11 cellular contexts compared by ENCODE assay signal in the genomic region with DNA sequence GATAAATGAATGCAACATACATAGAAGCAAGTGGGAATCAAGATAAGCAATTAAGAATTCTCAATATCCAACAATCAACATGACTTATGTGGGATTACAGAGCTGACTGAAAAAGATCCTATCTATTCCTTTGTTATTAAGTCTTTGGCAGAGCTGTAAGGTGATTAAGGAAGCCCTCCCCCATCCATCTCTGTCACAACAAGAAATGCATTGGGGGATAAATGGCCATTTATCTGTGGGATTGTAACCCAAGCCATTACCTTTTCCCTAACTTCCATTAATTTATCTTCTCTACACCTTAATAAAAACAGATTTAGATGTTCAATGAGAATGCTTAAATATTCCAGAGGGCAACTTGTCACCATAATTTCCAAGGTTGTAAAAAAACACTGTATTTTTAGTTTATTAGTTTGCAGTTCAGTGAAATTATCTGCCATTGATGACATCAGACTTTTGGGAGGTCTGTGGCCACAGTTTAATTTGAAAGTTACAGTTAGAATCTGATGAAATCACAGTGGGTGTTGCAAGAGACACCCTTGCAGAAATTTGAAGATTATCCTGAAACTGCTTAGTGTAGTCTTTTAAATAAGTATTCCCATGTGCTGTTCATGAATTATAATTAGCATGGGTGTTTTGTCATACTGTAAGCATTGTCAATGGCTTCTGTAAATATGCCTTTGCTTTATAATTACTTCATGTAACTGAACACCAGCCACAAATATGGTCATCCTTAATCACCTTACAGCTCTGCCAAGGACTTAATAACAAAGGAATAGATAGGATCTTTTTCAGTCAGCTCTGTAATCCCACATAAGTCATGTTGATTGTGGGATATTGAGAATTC. TPM values are rescaled to one million over a fixed set of nuclear protein-coding genes. Genes with fewer than 3 reads are reported as not detected.
DNase-seq lines count a peak whose midpoint lies in the region; ATAC-seq and TF ChIP-seq lines count a peak whose summit lies in the region.
"Had no signal": no experiment of that assay in that cellular context is flagged by ENCODE, and none has a peak within 500 bp of the region (broad histone marks: within the 10 kb centered on the region; RNA-seq: fewer than 3 reads in every experiment).

No MANE protein-coding gene starts in this region.

- H3K36me3 ChIP-seq in breast epithelium: no peaks in the 10 kb centered on the region
- H3K36me3 ChIP-seq: BE2C, colonic mucosa, vagina had no signal

- no peak overlapping the region for H3K4me3 Mint-ChIP-seq in MCF 10A (ENCODE audit: unreplicated experiment)
- no peak overlapping the region for H3K4me3 Mint-ChIP-seq in CD4-positive, alpha-beta T cell

- H3K27me3 ChIP-seq in breast epithelium: no peaks in the 10 kb centered on the region
- no peaks in the 10 kb centered on the region for H3K27me3 ChIP-seq in CD4-positive, alpha-beta T cell (ENCODE audit: control insufficient read depth, insufficient read depth, low read length)
- H3K27me3 ChIP-seq: BE2C, colonic mucosa, vagina had no signal

- CTCF ChIA-PET in MCF 10A (lab: Yijun Ruan, JAX): interaction anchor here (0.6 kb wide), 1 partner anchor 33 kb away, joined by 3 read pairs; no protein-coding TSS in a partner anchor
- CTCF ChIA-PET in CD4-positive, alpha-beta T cell (lab: Charles Lee): no interaction called here

- H3K4me3 ChIP-seq in breast epithelium: no peak overlapping the region
- no peak overlapping the region for H3K4me3 ChIP-seq in astrocyte of the spinal cord (ENCODE audit: low read depth, low read length)
- H3K4me3 ChIP-seq: colonic mucosa, vagina had no signal

- POLR2A ChIA-PET in MCF 10A (lab: Yijun Ruan, JAX): interaction anchor here (0.7 to 1.3 kb wide), 3 partner anchors 63 to 164 kb away, joined by 3 to 5 read pairs (median 3); no protein-coding TSS in a partner anchor
- POLR2A ChIA-PET in CD4-positive, alpha-beta T cell (lab: Charles Lee): no interaction called here

- BruUV-seq in MCF 10A (replicated peaks; lab: Mats Ljungman, UMichigan): no TSS peak

- H3K27me3 Mint-ChIP-seq in MCF 10A (ENCODE audit: insufficient read depth, unreplicated experiment): no peaks in the 10 kb centered on the region
- H3K27me3 Mint-ChIP-seq in CD4-positive, alpha-beta T cell: no peaks in the 10 kb centered on the region

- H3K27ac Mint-ChIP-seq in MCF 10A (ENCODE audit: low read depth, unreplicated experiment): no peak overlapping the region
- no peak overlapping the region for H3K27ac Mint-ChIP-seq in CD4-positive, alpha-beta T cell

- TF ChIP-seq CTCF in MCF 10A (IDR thresholded peaks at IDR 0.05; ENCODE audit: unreplicated experiment) (no peak), breast epithelium (IDR thresholded peaks at IDR 0.05) (no peak), astrocyte of the spinal cord (IDR thresholded peaks at IDR 0.05; ENCODE audit: low read depth, low read length) (no peak)
- no peak for TF ChIP-seq CTCF in CD4-positive, alpha-beta T cell (IDR thresholded peaks at IDR 0.05)

- H3K36me3 Mint-ChIP-seq in MCF 10A (ENCODE audit: insufficient read depth, unreplicated experiment): no peaks in the 10 kb centered on the region
- no peaks in the 10 kb centered on the region for H3K36me3 Mint-ChIP-seq in CD4-positive, alpha-beta T cell (ENCODE audit: low read depth)

- DNase-seq in MCF 10A (ENCODE audit: unreplicated experiment) (peak; percentile 52), breast epithelium (ENCODE audit: low spot score in 2 of 2) (no peak), NCI-H2196 (lab: John Stamatoyannopoulos, UW; ENCODE audit: unreplicated experiment) (peak; percentile 48), astrocyte of the spinal cord (ENCODE audit: low read depth, low spot score) (peak; percentile 58), germinal center (ENCODE audit: low spot score) (no peak), G401 (ENCODE audit: low spot score) (no peak)
- no peak for DNase-seq in CD4-positive, alpha-beta T cell
- DNase-seq: BE2C, colonic mucosa had no signal

- H3K9me3 ChIP-seq in breast epithelium: no peaks in the 10 kb centered on the region
- no peaks in the 10 kb centered on the region for H3K9me3 ChIP-seq in CD4-positive, alpha-beta T cell (ENCODE audit: control insufficient read depth, low read length)
- H3K9me3 ChIP-seq: BE2C, colonic mucosa, vagina had no signal

- no peak for TF ChIP-seq POLR2A in breast epithelium (IDR thresholded peaks at IDR 0.05)

- intact Hi-C loops in MCF 10A (cut with micrococcal nuclease) (no loop called here), breast epithelium (cut with DNase I; ENCODE audit: low total_unique reads) (no loop called here)
- intact Hi-C loops in CD4-positive, alpha-beta T cell (cut with DNase I, micrococcal nuclease): no loop called here

- in situ Hi-C loops in astrocyte of the spinal cord (cut with HindIII; ENCODE audit: low sequenced_read_pairs) (no loop called here), G401 (cut with HindIII; ENCODE audit: low sequenced_read_pairs) (no loop called here)

- no peaks in the 10 kb centered on the region for H3K4me1 ChIP-seq in breast epithelium
- H3K4me1 ChIP-seq: colonic mucosa, vagina had no signal

- ATAC-seq in GM21381 (IDR thresholded peaks at IDR 0.05; ENCODE audit: unreplicated experiment): no peak
- no peak for ATAC-seq in CD4-positive, alpha-beta T cell (ENCODE audit: poor library complexity)

- H3K9me3 Mint-ChIP-seq in MCF 10A (ENCODE audit: unreplicated experiment): no peaks in the 10 kb centered on the region
- no peaks in the 10 kb centered on the region for H3K9me3 Mint-ChIP-seq in CD4-positive, alpha-beta T cell

- H3K4me1 Mint-ChIP-seq in MCF 10A (ENCODE audit: insufficient read depth, unreplicated experiment): peaks cover 9% of the 10 kb centered on the region
- H3K4me1 Mint-ChIP-seq in CD4-positive, alpha-beta T cell (ENCODE audit: low read depth): no peaks in the 10 kb centered on the region

- no peak overlapping the region for H3K27ac ChIP-seq in breast epithelium
- H3K27ac ChIP-seq in CD4-positive, alpha-beta T cell (ENCODE audit: low read depth, low read length): no peak overlapping the region
- H3K27ac ChIP-seq: colonic mucosa, vagina had no signal

RNA-seq across cellular contexts. Expression of gene FYN, which starts 49.4 kb away (rescaled TPM):
- total RNA-seq in MCF 10A (2022) (37.8 and 53.7 TPM in 2 replicates), breast epithelium (100 to 1,000 TPM in 2 of 3 donors, 10 to 100 TPM in 1; 44.8 to 209 (median 111) TPM)
- total RNA-seq in CD4-positive, alpha-beta T cell: 100 to 1,000 TPM; 419 TPM
- total RNA-seq in G401 (2014; rRNA removed; shearing (Covaris generic)): not detected in 2 replicates

Comparison
In these comparisons a context has a peak if more than half of its experiments do, and no peak if none do; other contexts are left out.
1. DNase-seq: peak in MCF 10A (single experiment), NCI-H2196 (single experiment) and astrocyte of the spinal cord (single experiment); none in breast epithelium (0 of 2), germinal center (single experiment), CD4-positive, alpha-beta T cell (0 of 10) and G401 (single experiment).
2. RNA of gene FYN, which starts 49.4 kb away (total RNA-seq): 419 TPM in CD4-positive, alpha-beta T cell, 44.8 to 209 TPM in breast epithelium and 37.8 to 53.7 TPM in MCF 10A; not detected in G401; every median in the first group is over 10 times any median in the second.